Comparison of ENCODE assay signal across 21 cellular contexts in the genomic region with DNA sequence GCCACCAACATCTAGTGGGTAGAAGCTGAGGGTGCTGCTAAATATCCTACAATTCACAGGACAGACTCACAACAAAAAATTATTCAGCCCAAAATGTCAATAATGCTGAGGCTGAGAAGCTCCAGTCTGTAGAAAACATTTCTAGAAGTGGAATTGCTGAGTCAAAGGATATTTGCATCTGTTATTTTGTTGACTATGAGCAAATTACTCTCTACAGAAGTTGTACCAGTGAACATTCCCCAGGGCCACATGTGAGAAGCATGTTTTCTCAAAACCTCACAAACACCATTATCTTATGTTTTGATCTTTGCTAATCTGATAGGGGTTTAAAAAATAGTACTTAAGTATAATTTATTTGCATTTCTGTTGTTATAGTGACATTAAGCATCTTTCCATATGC. TPM values are rescaled to one million over a fixed set of nuclear protein-coding genes. Genes with fewer than 3 reads are reported as not detected.
DNase-seq lines count a peak whose midpoint lies in the region; ATAC-seq, FAIRE-seq and TF ChIP-seq lines count a peak whose summit lies in the region.
"Had no signal": no experiment of that assay in that cellular context is flagged by ENCODE, and none has a peak within 500 bp of the region (broad histone marks: within the 10 kb centered on the region; RNA-seq: fewer than 3 reads in every experiment).

No MANE protein-coding gene starts in this region.

- TF ChIP-seq POLR2A in K562 (conservative IDR thresholded peaks at IDR 0.05): no peak

- H3K4me2 ChIP-seq in OCI-LY1 (ENCODE audit: low read length) (no peak overlapping the region), K562 (ENCODE audit: insufficient read depth, low read length) (no peak overlapping the region)

- no peak overlapping the region for H3K4me3 ChIP-seq in CD8-positive, alpha-beta memory T cell (ENCODE audit: low read length)
- H3K4me3 ChIP-seq in OCI-LY1 (ENCODE audit: low read depth, low read length, poor library complexity, severe bottlenecking): no peak overlapping the region
- no peak overlapping the region for H3K4me3 ChIP-seq in K562
- H3K4me3 ChIP-seq: pancreas, skin epidermis had no signal

- in situ Hi-C loops in K562 (cut with MboI): no loop called here

- FAIRE-seq in K562 (lab: Jason Lieb, UNC): no peak
- FAIRE-seq: pancreas had no signal

- H3K4me1 ChIP-seq in CD8-positive, alpha-beta memory T cell (ENCODE audit: insufficient read depth, low read length): peaks cover 93% of the 10 kb centered on the region
- H3K4me1 ChIP-seq in OCI-LY1 (ENCODE audit: insufficient read depth, low read length, severe bottlenecking) (peaks cover 46% of the 10 kb centered on the region), K562 (replicated peaks in 1 of 2; ENCODE audit: control insufficient read depth in 2 of 2, insufficient read depth in 2 of 2, low read length in 2 of 2) (no peaks in the 10 kb centered on the region)
- H3K4me1 ChIP-seq: pancreas had no signal

- H3K4me3 Mint-ChIP-seq in CD8-positive, alpha-beta memory T cell: peak overlapping the region; percentile 51 to 77 (median 71)
- H3K4me3 Mint-ChIP-seq in mesothelial cell of epicardium: no peak overlapping the region

- TF ChIP-seq CTCF in OCI-LY1 (IDR thresholded peaks at IDR 0.05; ENCODE audit: low read length): no peak
- TF ChIP-seq CTCF in K562 (IDR thresholded peaks at IDR 0.05 in 2 of 3, conservative IDR thresholded peaks at IDR 0.05 in 1 of 3; ENCODE audit: insufficient read depth in 2 of 3, low read depth in 1 of 3, low read length in 3 of 3): no peak
- TF ChIP-seq CTCF in mesothelial cell of epicardium (IDR thresholded peaks at IDR 0.05; ENCODE audit: unreplicated experiment): no peak

- intact Hi-C loops in K562 (cut with micrococcal nuclease): no loop called here

- H3K9me1 ChIP-seq in K562 (ENCODE audit: control insufficient read depth, insufficient read depth, low read length): no peaks in the 10 kb centered on the region

- no peak overlapping the region for H3K9ac ChIP-seq in OCI-LY1 (ENCODE audit: low read length)
- no peak overlapping the region for H3K9ac ChIP-seq in K562 (ENCODE audit: insufficient read depth in 1 of 2, low read depth in 2 of 2, low read length in 2 of 2)

- H4K20me1 ChIP-seq in OCI-LY1 (ENCODE audit: insufficient read depth, low read length) (no peaks in the 10 kb centered on the region), K562 (replicated peaks; ENCODE audit: control insufficient read depth, insufficient read depth, low read length) (no peaks in the 10 kb centered on the region)

- no peaks in the 10 kb centered on the region for H3K27me3 ChIP-seq in CD8-positive, alpha-beta memory T cell (ENCODE audit: insufficient read depth, low read length, poor library complexity, severe bottlenecking)
- H3K27me3 ChIP-seq in OCI-LY1 (ENCODE audit: insufficient read depth, low read length) (no peaks in the 10 kb centered on the region), K562 (ENCODE audit: control insufficient read depth in 2 of 2, insufficient read depth in 2 of 2, low read length in 2 of 2) (peaks cover 0 to 5% of the 10 kb centered on the region in 2 experiments; a peak in 1 of 5 replicates)
- H3K27me3 ChIP-seq: pancreas had no signal

- no peaks in the 10 kb centered on the region for H3K9me2 ChIP-seq in OCI-LY1 (ENCODE audit: low read depth, low read length)

- peaks cover 0 to 4% (median 0%) of the 10 kb centered on the region in 5 donors for H3K9me3 Mint-ChIP-seq in CD8-positive, alpha-beta memory T cell
- H3K9me3 Mint-ChIP-seq in mesothelial cell of epicardium: no peaks in the 10 kb centered on the region

- no peak for TF ChIP-seq RAD21 in K562 (CRISPR knock-in tag; conservative IDR thresholded peaks at IDR 0.05 in 1 of 2, IDR thresholded peaks at IDR 0.05 in 1 of 2)

- DNase-seq in CD8-positive, alpha-beta memory T cell: peak in 2 of 5 donors; percentile 41
- DNase-seq in K562 (ENCODE audit: extremely low read depth in 1 of 4, low spot score in 3 of 4) (no peak), H4 (ENCODE audit: low spot score) (no peak), mesothelial cell of epicardium (ENCODE audit: low spot score in 2 of 2, unreplicated experiment in 2 of 2) (no peak)
- DNase-seq: activated CD4-positive, alpha-beta T cell treated with anti-CD3 and anti-CD28 coated beads for 4 hours; effector CD8-positive, alpha-beta T cell; EL; left colon; NCI-H2029 treated with DMSO at 0.1 percent for 48 hours; NCI-H526 treated with DMSO at 0.1 percent for 48 hours; pancreas had no signal

- no peak for TF ChIP-seq EP300 in K562 (IDR thresholded peaks at IDR 0.05; ENCODE audit: low read length)

- POLR2A ChIA-PET in CD8-positive, alpha-beta memory T cell (lab: Charles Lee): interaction anchor here (0.6 to 9.1 kb wide), 7 partner anchors 8 to 62 kb away, joined by 3 to 66 read pairs (median 5); partner anchors contain the start of genes ITK and MED7
- POLR2A ChIA-PET in K562 (lab: Yijun Ruan, JAX): no interaction called here

- no TSS peak for BruUV-seq in K562 (replicated peaks; lab: Mats Ljungman, UMichigan)

- H2AFZ ChIP-seq in OCI-LY1 (ENCODE audit: low read length): no peak overlapping the region
- no peak overlapping the region for H2AFZ ChIP-seq in K562 (ENCODE audit: low read depth, low read length)

- no peaks in the 10 kb centered on the region for H3K9me3 ChIP-seq in CD8-positive, alpha-beta memory T cell (ENCODE audit: low read length)
- H3K9me3 ChIP-seq in OCI-LY1 (ENCODE audit: low read length): no peaks in the 10 kb centered on the region
- H3K9me3 ChIP-seq in K562 (replicated peaks; ENCODE audit: control insufficient read depth, insufficient read depth, low read depth, low read length): no peaks in the 10 kb centered on the region
- H3K9me3 ChIP-seq: pancreas had no signal

- ATAC-seq in GM19468 (IDR thresholded peaks at IDR 0.05; ENCODE audit: extremely low read depth, unreplicated experiment) (peak; percentile 56), K562 (no peak), HG03460 (IDR thresholded peaks at IDR 0.05; ENCODE audit: unreplicated experiment) (no peak), HG03457 (IDR thresholded peaks at IDR 0.05; ENCODE audit: unreplicated experiment) (no peak)
- ATAC-seq: HCT116, left colon, Panc1, pancreas had no signal

- peak overlapping the region; percentile 72 to 97 (median 87) for H3K27ac Mint-ChIP-seq in CD8-positive, alpha-beta memory T cell
- no peak overlapping the region for H3K27ac Mint-ChIP-seq in mesothelial cell of epicardium

- H3K36me3 Mint-ChIP-seq in CD8-positive, alpha-beta memory T cell: peaks cover 14 to 83% (median 44%) of the 10 kb centered on the region in 3 donors
- no peaks in the 10 kb centered on the region for H3K36me3 Mint-ChIP-seq in mesothelial cell of epicardium

- CTCF ChIA-PET in CD8-positive, alpha-beta memory T cell (lab: Charles Lee): interaction anchor here (0.7 to 6.1 kb wide), 7 partner anchors 10 to 64 kb away, joined by 3 to 24 read pairs (median 3); partner anchors contain the start of gene ITK
- CTCF ChIA-PET in K562 (lab: Yijun Ruan, JAX; ENCODE audit: low intra/inter-chr PET ratio): no interaction called here

- no peak overlapping the region for H3K27ac ChIP-seq in CD8-positive, alpha-beta memory T cell (ENCODE audit: low read depth, low read length)
- H3K27ac ChIP-seq in OCI-LY1 (ENCODE audit: low read depth, low read length, poor library complexity, severe bottlenecking): peak overlapping the region; percentile 28
- H3K27ac ChIP-seq in K562 (ENCODE audit: extremely low read depth, low read depth, low read length): no peak overlapping the region
- H3K27ac ChIP-seq: pancreas had no signal

- peaks cover 22% of the 10 kb centered on the region for H3K36me3 ChIP-seq in CD8-positive, alpha-beta memory T cell (ENCODE audit: insufficient read depth, low read length)
- H3K36me3 ChIP-seq in OCI-LY1 (ENCODE audit: insufficient read depth, low read length): peaks cover 6% of the 10 kb centered on the region; the same call in 1 of the 2 replicates
- H3K36me3 ChIP-seq in K562 (ENCODE audit: control insufficient read depth, insufficient read depth, low read length): no peaks in the 10 kb centered on the region
- H3K36me3 ChIP-seq: pancreas had no signal

- H3F3A ChIP-seq in OCI-LY1 (ENCODE audit: insufficient read depth, low read length): no peaks in the 10 kb centered on the region

- H3K79me2 ChIP-seq in OCI-LY1 (ENCODE audit: insufficient read depth, low read length) (peaks cover 26% of the 10 kb centered on the region; the same call in 1 of the 2 replicates), K562 (ENCODE audit: control insufficient read depth, insufficient read depth, low read length) (no peaks in the 10 kb centered on the region)

- H3K4me1 Mint-ChIP-seq in CD8-positive, alpha-beta memory T cell: peaks cover 87 to 100% (median 100%) of the 10 kb centered on the region in 3 donors
- no peaks in the 10 kb centered on the region for H3K4me1 Mint-ChIP-seq in mesothelial cell of epicardium

- no peaks in the 10 kb centered on the region for H3K27me3 Mint-ChIP-seq in CD8-positive, alpha-beta memory T cell
- H3K27me3 Mint-ChIP-seq in mesothelial cell of epicardium (ENCODE audit: low read depth): peaks cover 48% of the 10 kb centered on the region

RNA-seq across cellular contexts. Expression of gene ITK, which starts 15.4 kb away (rescaled TPM):
- 100 to 1,000 TPM; 150 to 162 TPM for total RNA-seq in CD8-positive, alpha-beta memory T cell
- 129 TPM for polyA plus RNA-seq in CD8-positive, alpha-beta memory T cell
- not detected in 2 replicates for total RNA-seq in K562 (2011; cell fraction: chromatin; rRNA removed; ENCODE audit: low replicate concordance)
- total RNA-seq in K562 (2011; cell fraction: nucleolus; rRNA removed): not detected in 2 replicates
- 0.88 TPM in 1 of 2 replicates, not detected in the other for total RNA-seq in K562 (2011; cell fraction: nucleoplasm; rRNA removed)
- not detected in 2 replicates for total RNA-seq in K562 (2014; rRNA removed)
- not detected in 2 replicates for total RNA-seq in K562 (2014; rRNA removed; fragmentation: Illumina TruSeq; extraction: Trizol)
- 0.04 TPM in 1 of 2 replicates, not detected in the other for total RNA-seq in K562 (2015; rRNA removed; fragmentation: Illumina TruSeq; extraction: Trizol)
- total RNA-seq in K562 (2021): 0.75 and 0.81 TPM in 2 replicates
- not detected in 2 replicates for polyA plus RNA-seq in K562 (2011; rRNA removed)
- not detected in 2 replicates for polyA plus RNA-seq in K562 (2011; cell fraction: cytosol; rRNA removed)
- 0.03 and 0.07 TPM in 2 replicates for polyA plus RNA-seq in K562 (2011; cell fraction: nucleus; rRNA removed)
- 0.06 TPM in 1 of 2 replicates, not detected in the other for polyA plus RNA-seq in K562 (2012)
- not detected in 2 replicates for polyA plus RNA-seq in K562 (2014; fragmentation: Illumina TruSeq; extraction: Trizol)
- not detected for polyA plus RNA-seq in K562 (2014; fragmentation: Nextera tagmentation; extraction: Ambion mirVana)
- not detected in 2 replicates for polyA plus RNA-seq in K562 (2014; rRNA removed)
- polyA minus RNA-seq in K562 (2011; rRNA and poly(A)+ RNA removed): not detected in 2 replicates
- not detected in 2 replicates for polyA minus RNA-seq in K562 (2011; cell fraction: cytosol; rRNA and poly(A)+ RNA removed)
- polyA minus RNA-seq in K562 (2011; cell fraction: nucleus; rRNA and poly(A)+ RNA removed): not detected in 2 replicates
- total RNA-seq in H4 (2014; rRNA removed; shearing (Covaris generic)): 0.02 TPM in 1 of 2 replicates, not detected in the other
- 0.09 TPM in 1 of 3 replicates, not detected in the others for total RNA-seq in mesothelial cell of epicardium
- total RNA-seq: HT-29 had no signal

RNA-seq across cellular contexts. Expression of gene GARIN3, which starts 30.0 kb away (rescaled TPM):
- under 1 TPM; 0.29 to 0.50 TPM for total RNA-seq in CD8-positive, alpha-beta memory T cell
- not detected for polyA plus RNA-seq in CD8-positive, alpha-beta memory T cell
- total RNA-seq in K562 (2011; cell fraction: chromatin; rRNA removed; ENCODE audit: low replicate concordance): not detected in 2 replicates
- total RNA-seq in K562 (2011; cell fraction: nucleolus; rRNA removed): not detected in 2 replicates
- total RNA-seq in K562 (2011; cell fraction: nucleoplasm; rRNA removed): not detected in 2 replicates
- total RNA-seq in K562 (2014; rRNA removed) (not detected in 2 replicates), K562 (2014; rRNA removed; fragmentation: Illumina TruSeq; extraction: Trizol) (not detected in 2 replicates), K562 (2015; rRNA removed; fragmentation: Illumina TruSeq; extraction: Trizol) (not detected in 2 replicates), K562 (2021) (not detected in 2 replicates), mesothelial cell of epicardium (not detected in 3 replicates)
- polyA plus RNA-seq in K562 (2011; rRNA removed) (not detected in 2 replicates), K562 (2014; fragmentation: Illumina TruSeq; extraction: Trizol) (not detected in 2 replicates), K562 (2014; fragmentation: Nextera tagmentation; extraction: Ambion mirVana) (not detected), K562 (2014; rRNA removed) (not detected in 2 replicates)
- not detected in 2 replicates for polyA plus RNA-seq in K562 (2011; cell fraction: cytosol; rRNA removed)
- polyA plus RNA-seq in K562 (2011; cell fraction: nucleus; rRNA removed): not detected in 2 replicates
- polyA plus RNA-seq in K562 (2012): not detected in 2 replicates
- polyA minus RNA-seq in K562 (2011; rRNA and poly(A)+ RNA removed): not detected in 2 replicates
- polyA minus RNA-seq in K562 (2011; cell fraction: cytosol; rRNA and poly(A)+ RNA removed): not detected in 2 replicates
- polyA minus RNA-seq in K562 (2011; cell fraction: nucleus; rRNA and poly(A)+ RNA removed): not detected in 2 replicates
- total RNA-seq in H4 (2014; rRNA removed; shearing (Covaris generic)): not detected in 2 replicates
- total RNA-seq: cardiac septum, HT-29, left colon, M059J, pancreas had no signal
- polyA plus RNA-seq: pancreas had no signal

RNA-seq across cellular contexts. Expression of gene MED7, which starts 53.4 kb away (rescaled TPM):
- total RNA-seq in CD8-positive, alpha-beta memory T cell: 10 to 100 TPM; 12.6 to 14.7 TPM
- 15.7 TPM for polyA plus RNA-seq in CD8-positive, alpha-beta memory T cell
- 5.8 and 14.1 TPM in 2 replicates for total RNA-seq in K562 (2011; cell fraction: chromatin; rRNA removed; ENCODE audit: low replicate concordance)
- total RNA-seq in K562 (2011; cell fraction: nucleolus; rRNA removed): 6.3 and 8.3 TPM in 2 replicates
- 10.6 and 14.0 TPM in 2 replicates for total RNA-seq in K562 (2011; cell fraction: nucleoplasm; rRNA removed)
- total RNA-seq in K562 (2014; rRNA removed) (4.5 and 4.8 TPM in 2 replicates), K562 (2014; rRNA removed; fragmentation: Illumina TruSeq; extraction: Trizol) (11.2 and 12.9 TPM in 2 replicates), K562 (2015; rRNA removed; fragmentation: Illumina TruSeq; extraction: Trizol) (9.2 and 11.8 TPM in 2 replicates), K562 (2021) (6.7 and 7.2 TPM in 2 replicates), mesothelial cell of epicardium (9.8 to 11.1 TPM (median 11.1 TPM) in 3 replicates)
- polyA plus RNA-seq in K562 (2011; rRNA removed) (10.6 and 15.4 TPM in 2 replicates), K562 (2014; fragmentation: Illumina TruSeq; extraction: Trizol) (13.6 and 17.4 TPM in 2 replicates), K562 (2014; fragmentation: Nextera tagmentation; extraction: Ambion mirVana) (10 to 100 TPM; 37.1 to 38.7 TPM), K562 (2014; rRNA removed) (12.2 and 16.9 TPM in 2 replicates)
- polyA plus RNA-seq in K562 (2011; cell fraction: cytosol; rRNA removed): 2.9 and 4.9 TPM in 2 replicates
- polyA plus RNA-seq in K562 (2011; cell fraction: nucleus; rRNA removed): 3.9 and 8.3 TPM in 2 replicates
- polyA plus RNA-seq in K562 (2012): 9.5 and 12.0 TPM in 2 replicates
- polyA minus RNA-seq in K562 (2011; rRNA and poly(A)+ RNA removed): 7.9 and 9.6 TPM in 2 replicates
- polyA minus RNA-seq in K562 (2011; cell fraction: cytosol; rRNA and poly(A)+ RNA removed): 2.2 and 4.4 TPM in 2 replicates
- 3.9 and 6.4 TPM in 2 replicates for polyA minus RNA-seq in K562 (2011; cell fraction: nucleus; rRNA and poly(A)+ RNA removed)
- total RNA-seq in H4 (2014; rRNA removed; shearing (Covaris generic)): 10.4 and 20.0 TPM in 2 replicates

Comparison
In these comparisons a context has a peak if more than half of its experiments do, and no peak if none do; other contexts are left out.
1. RNA of gene ITK, which starts 15.4 kb away (total RNA-seq): 150 to 162 TPM in CD8-positive, alpha-beta memory T cell; 0.04 to 0.88 TPM in K562, 0.09 TPM in mesothelial cell of epicardium and 0.02 TPM in H4; every median in the first group is over 10 times any median in the second.